In genomic region chr19:18388328-18389094, GRCh38 we compare ENCODE assay signal across 2 cellular contexts.
TF ChIP-seq lines count a peak whose summit lies in the region.

No MANE protein-coding gene starts in this region.

TF ChIP-seq in HEK293, 187 proteins besides CTCF, POLR2A, EP300 and RAD21 (continued from another document and continues in another):
- TF ChIP-seq, protein P1, sequence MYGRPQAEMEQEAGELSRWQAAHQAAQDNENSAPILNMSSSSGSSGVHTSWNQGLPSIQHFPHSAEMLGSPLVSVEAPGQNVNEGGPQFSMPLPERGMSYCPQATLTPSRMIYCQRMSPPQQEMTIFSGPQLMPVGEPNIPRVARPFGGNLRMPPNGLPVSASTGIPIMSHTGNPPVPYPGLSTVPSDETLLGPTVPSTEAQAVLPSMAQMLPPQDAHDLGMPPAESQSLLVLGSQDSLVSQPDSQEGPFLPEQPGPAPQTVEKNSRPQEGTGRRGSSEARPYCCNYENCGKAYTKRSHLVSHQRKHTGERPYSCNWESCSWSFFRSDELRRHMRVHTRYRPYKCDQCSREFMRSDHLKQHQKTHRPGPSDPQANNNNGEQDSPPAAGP (tag by site-specific recombination; IDR thresholded peaks at IDR 0.05) = peak; percentile 65; the same call in 1 of the 2 replicates
- TF ChIP-seq ZFP69B (tag by site-specific recombination; IDR thresholded peaks at IDR 0.05) (peak; percentile 75; the same call in 1 of the 2 replicates), ZNF274 (IDR thresholded peaks at IDR 0.05; ENCODE audit: low read length) (no peak), ZNF274 (tag by site-specific recombination; IDR thresholded peaks at IDR 0.05; ENCODE audit: borderline replicate concordance) (no peak), KLF10 (tag by site-specific recombination; IDR thresholded peaks at IDR 0.05) (no peak), ZNF175 (tag by site-specific recombination; IDR thresholded peaks at IDR 0.05) (no peak), ZNF785 (tag by site-specific recombination; IDR thresholded peaks at IDR 0.05) (no peak; the same call in 1 of the 2 replicates), BCL6B (tag by site-specific recombination; IDR thresholded peaks at IDR 0.05) (no peak), ZSCAN18 (tag by site-specific recombination; IDR thresholded peaks at IDR 0.05) (no peak), ZNF707 (tag by site-specific recombination; IDR thresholded peaks at IDR 0.05) (no peak), ZBTB7A (tag by site-specific recombination; IDR thresholded peaks at IDR 0.05; ENCODE audit: low read depth) (no peak; the same call in 1 of the 2 replicates), HOXD13 (CRISPR knock-in tag; IDR thresholded peaks at IDR 0.05; ENCODE audit: borderline replicate concordance) (no peak), ZNF544 (tag by site-specific recombination; IDR thresholded peaks at IDR 0.05) (no peak), ZNF350 (tag by site-specific recombination; IDR thresholded peaks at IDR 0.05) (no peak), ZNF571 (tag by site-specific recombination; IDR thresholded peaks at IDR 0.05) (no peak), ZFP41 (tag by site-specific recombination; IDR thresholded peaks at IDR 0.05; ENCODE audit: borderline replicate concordance) (no peak), ZNF19 (tag by site-specific recombination; IDR thresholded peaks at IDR 0.05; ENCODE audit: low read depth) (no peak), ZNF501 (tag by site-specific recombination; IDR thresholded peaks at IDR 0.05) (0 out of 2 replicates have a peak, but pooled peaks have one; percentile 41), ZNF639 (tag by site-specific recombination; IDR thresholded peaks at IDR 0.05) (no peak), ZNF677 (tag by site-specific recombination; IDR thresholded peaks at IDR 0.05) (no peak), ZNF473 (tag by site-specific recombination; IDR thresholded peaks at IDR 0.05) (no peak), OSR2 (tag by site-specific recombination; IDR thresholded peaks at IDR 0.05) (no peak), BCL11A (tag by site-specific recombination; IDR thresholded peaks at IDR 0.05; ENCODE audit: low read depth) (no peak), ZNF416 (tag by site-specific recombination; IDR thresholded peaks at IDR 0.05) (no peak), GLIS1 (tag by site-specific recombination; IDR thresholded peaks at IDR 0.05) (peak; percentile 53)
- TF ChIP-seq, protein P2, sequence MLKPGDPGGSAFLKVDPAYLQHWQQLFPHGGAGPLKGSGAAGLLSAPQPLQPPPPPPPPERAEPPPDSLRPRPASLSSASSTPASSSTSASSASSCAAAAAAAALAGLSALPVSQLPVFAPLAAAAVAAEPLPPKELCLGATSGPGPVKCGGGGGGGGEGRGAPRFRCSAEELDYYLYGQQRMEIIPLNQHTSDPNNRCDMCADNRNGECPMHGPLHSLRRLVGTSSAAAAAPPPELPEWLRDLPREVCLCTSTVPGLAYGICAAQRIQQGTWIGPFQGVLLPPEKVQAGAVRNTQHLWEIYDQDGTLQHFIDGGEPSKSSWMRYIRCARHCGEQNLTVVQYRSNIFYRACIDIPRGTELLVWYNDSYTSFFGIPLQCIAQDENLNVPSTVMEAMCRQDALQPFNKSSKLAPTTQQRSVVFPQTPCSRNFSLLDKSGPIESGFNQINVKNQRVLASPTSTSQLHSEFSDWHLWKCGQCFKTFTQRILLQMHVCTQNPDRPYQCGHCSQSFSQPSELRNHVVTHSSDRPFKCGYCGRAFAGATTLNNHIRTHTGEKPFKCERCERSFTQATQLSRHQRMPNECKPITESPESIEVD (tag by site-specific recombination; IDR thresholded peaks at IDR 0.05) = no peak
- TF ChIP-seq, protein P3, sequence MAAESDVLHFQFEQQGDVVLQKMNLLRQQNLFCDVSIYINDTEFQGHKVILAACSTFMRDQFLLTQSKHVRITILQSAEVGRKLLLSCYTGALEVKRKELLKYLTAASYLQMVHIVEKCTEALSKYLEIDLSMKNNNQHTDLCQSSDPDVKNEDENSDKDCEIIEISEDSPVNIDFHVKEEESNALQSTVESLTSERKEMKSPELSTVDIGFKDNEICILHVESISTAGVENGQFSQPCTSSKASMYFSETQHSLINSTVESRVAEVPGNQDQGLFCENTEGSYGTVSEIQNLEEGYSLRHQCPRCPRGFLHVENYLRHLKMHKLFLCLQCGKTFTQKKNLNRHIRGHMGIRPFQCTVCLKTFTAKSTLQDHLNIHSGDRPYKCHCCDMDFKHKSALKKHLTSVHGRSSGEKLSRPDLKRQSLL (tag by site-specific recombination; IDR thresholded peaks at IDR 0.05) = no peak

TF ChIP-seq in K562, 482 proteins besides CTCF, POLR2A, EP300 and RAD21 (continued from another document and continues in another):
- TF ChIP-seq, protein P4, sequence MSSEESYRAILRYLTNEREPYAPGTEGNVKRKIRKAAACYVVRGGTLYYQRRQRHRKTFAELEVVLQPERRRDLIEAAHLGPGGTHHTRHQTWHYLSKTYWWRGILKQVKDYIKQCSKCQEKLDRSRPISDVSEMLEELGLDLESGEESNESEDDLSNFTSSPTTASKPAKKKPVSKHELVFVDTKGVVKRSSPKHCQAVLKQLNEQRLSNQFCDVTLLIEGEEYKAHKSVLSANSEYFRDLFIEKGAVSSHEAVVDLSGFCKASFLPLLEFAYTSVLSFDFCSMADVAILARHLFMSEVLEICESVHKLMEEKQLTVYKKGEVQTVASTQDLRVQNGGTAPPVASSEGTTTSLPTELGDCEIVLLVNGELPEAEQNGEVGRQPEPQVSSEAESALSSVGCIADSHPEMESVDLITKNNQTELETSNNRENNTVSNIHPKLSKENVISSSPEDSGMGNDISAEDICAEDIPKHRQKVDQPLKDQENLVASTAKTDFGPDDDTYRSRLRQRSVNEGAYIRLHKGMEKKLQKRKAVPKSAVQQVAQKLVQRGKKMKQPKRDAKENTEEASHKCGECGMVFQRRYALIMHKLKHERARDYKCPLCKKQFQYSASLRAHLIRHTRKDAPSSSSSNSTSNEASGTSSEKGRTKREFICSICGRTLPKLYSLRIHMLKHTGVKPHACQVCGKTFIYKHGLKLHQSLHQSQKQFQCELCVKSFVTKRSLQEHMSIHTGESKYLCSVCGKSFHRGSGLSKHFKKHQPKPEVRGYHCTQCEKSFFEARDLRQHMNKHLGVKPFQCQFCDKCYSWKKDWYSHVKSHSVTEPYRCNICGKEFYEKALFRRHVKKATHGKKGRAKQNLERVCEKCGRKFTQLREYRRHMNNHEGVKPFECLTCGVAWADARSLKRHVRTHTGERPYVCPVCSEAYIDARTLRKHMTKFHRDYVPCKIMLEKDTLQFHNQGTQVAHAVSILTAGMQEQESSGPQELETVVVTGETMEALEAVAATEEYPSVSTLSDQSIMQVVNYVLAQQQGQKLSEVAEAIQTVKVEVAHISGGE (CRISPR knock-in tag; IDR thresholded peaks at IDR 0.05) = peak in 1 of 3 experiments; percentile 86; a peak in 2 of 6 replicates
- TF ChIP-seq SP2 (IDR thresholded peaks at IDR 0.05; ENCODE audit: extremely low read depth, low read depth, low read length, poor library complexity, severe bottlenecking) (no peak), FOXP1 (CRISPR knock-in tag; IDR thresholded peaks at IDR 0.05) (peak; percentile 96), GTF2A2 (tag; IDR thresholded peaks at IDR 0.05) (no peak), JUN (IDR thresholded peaks at IDR 0.05; ENCODE audit: borderline replicate concordance, low read depth, low read length) (0 out of 2 replicates have a peak, but pooled peaks have one; percentile 47), JUN (CRISPR knock-in tag; IDR thresholded peaks at IDR 0.05; ENCODE audit: borderline replicate concordance) (peak; percentile 87; the same call in 1 of the 2 replicates), ZNF696 (CRISPR knock-in tag; conservative IDR thresholded peaks at IDR 0.05) (no peak), ZEB2 (IDR thresholded peaks at IDR 0.05) (peak; percentile 34; the same call in 1 of the 2 replicates), ZMIZ1 (IDR thresholded peaks at IDR 0.05; ENCODE audit: low read depth in 2 of 2, low read length in 2 of 2) (peak in 1 of 2 experiments; percentile 43; a peak in 1 of 4 replicates), TRIM24 (IDR thresholded peaks at IDR 0.05) (peak in 1 of 2 experiments; percentile 18; a peak in 1 of 4 replicates), HOMEZ (CRISPR knock-in tag; IDR thresholded peaks at IDR 0.05) (0 out of 2 replicates have a peak, but pooled peaks have one; percentile 63), ETV6 (IDR thresholded peaks at IDR 0.05; ENCODE audit: borderline replicate concordance in 1 of 2, low read depth in 2 of 2, low read length in 1 of 2) (peak in 1 of 2 experiments; percentile 35; a peak in 1 of 4 replicates), ETV6 (CRISPR knock-in tag; IDR thresholded peaks at IDR 0.05; ENCODE audit: borderline replicate concordance) (no peak; the same call in none of the 2 replicates), MBD1 (CRISPR knock-in tag; IDR thresholded peaks at IDR 0.05) (peak; percentile 25; the same call in 1 of the 2 replicates), CHD4 (IDR thresholded peaks at IDR 0.05; ENCODE audit: insufficient read depth, insufficient replicate concordance, low read depth, low read length, poor library complexity, severe bottlenecking) (no peak), RBM22 (IDR thresholded peaks at IDR 0.05; ENCODE audit: low read depth, low read length, poor library complexity, severe bottlenecking) (peak; percentile 98)
- TF ChIP-seq, protein P5, sequence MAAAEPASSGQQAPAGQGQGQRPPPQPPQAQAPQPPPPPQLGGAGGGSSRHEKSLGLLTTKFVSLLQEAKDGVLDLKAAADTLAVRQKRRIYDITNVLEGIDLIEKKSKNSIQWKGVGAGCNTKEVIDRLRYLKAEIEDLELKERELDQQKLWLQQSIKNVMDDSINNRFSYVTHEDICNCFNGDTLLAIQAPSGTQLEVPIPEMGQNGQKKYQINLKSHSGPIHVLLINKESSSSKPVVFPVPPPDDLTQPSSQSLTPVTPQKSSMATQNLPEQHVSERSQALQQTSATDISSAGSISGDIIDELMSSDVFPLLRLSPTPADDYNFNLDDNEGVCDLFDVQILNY (CRISPR knock-in tag; IDR thresholded peaks at IDR 0.05) = peak; percentile 95; the same call in 1 of the 2 replicates
- TF ChIP-seq, protein P6, sequence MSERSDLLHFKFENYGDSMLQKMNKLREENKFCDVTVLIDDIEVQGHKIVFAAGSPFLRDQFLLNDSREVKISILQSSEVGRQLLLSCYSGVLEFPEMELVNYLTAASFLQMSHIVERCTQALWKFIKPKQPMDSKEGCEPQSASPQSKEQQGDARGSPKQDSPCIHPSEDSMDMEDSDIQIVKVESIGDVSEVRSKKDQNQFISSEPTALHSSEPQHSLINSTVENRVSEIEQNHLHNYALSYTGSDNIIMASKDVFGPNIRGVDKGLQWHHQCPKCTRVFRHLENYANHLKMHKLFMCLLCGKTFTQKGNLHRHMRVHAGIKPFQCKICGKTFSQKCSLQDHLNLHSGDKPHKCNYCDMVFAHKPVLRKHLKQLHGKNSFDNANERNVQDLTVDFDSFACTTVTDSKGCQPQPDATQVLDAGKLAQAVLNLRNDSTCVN (CRISPR knock-in tag; IDR thresholded peaks at IDR 0.05) = no peak
